In the genomic region with DNA sequence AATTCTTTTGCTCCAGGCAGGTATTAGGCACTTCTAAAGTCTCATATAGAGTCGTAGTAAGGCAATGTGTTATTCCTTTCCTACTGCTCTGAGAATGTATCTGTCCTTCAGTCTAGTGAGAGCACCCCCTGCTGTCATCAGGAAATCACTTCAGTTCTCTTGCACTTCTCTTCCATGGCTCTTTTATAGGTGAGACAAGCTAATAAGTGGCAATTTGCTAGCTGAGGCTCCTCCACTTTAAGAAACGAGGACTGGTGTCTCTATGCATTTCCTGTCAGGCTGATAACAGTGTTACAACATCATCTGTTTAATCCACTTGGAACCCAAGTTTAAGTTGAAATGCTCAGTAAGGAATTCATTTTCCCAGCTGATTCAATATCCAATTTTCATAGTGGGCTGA, we compare ENCODE assay signal across 9 cellular contexts.
DNase-seq lines count a peak whose midpoint lies in the region; ATAC-seq and TF ChIP-seq lines count a peak whose summit lies in the region.
"Had no signal": no experiment of that assay in that cellular context is flagged by ENCODE, and none has a peak within 500 bp of the region (broad histone marks: within the 10 kb centered on the region; RNA-seq: fewer than 3 reads in every experiment).

No MANE protein-coding gene starts in this region.

- no peaks in the 10 kb centered on the region for H3K4me1 Mint-ChIP-seq in T-helper 17 cell
- H3K4me1 Mint-ChIP-seq in naive thymus-derived CD8-positive, alpha-beta T cell: no peaks in the 10 kb centered on the region

- no peaks in the 10 kb centered on the region for H3K27me3 ChIP-seq in aorta (ENCODE audit: control insufficient read depth in 1 of 2, insufficient read depth in 2 of 2, low read length in 1 of 2)

- peaks cover 10% of the 10 kb centered on the region for H3K27me3 Mint-ChIP-seq in T-helper 17 cell
- H3K27me3 Mint-ChIP-seq in naive thymus-derived CD8-positive, alpha-beta T cell: no peaks in the 10 kb centered on the region

- no peaks in the 10 kb centered on the region for H3K4me1 ChIP-seq in aorta (ENCODE audit: control insufficient read depth in 1 of 2, insufficient read depth in 2 of 2, low read length in 2 of 2)

- no peak overlapping the region for H3K27ac ChIP-seq in aorta (ENCODE audit: low read depth in 1 of 2, low read length in 2 of 2)
- H3K27ac ChIP-seq: skin epidermis had no signal

- 22 to 25% methylated on average over 2 of the region's 2 CpGs for WGBS in aorta, 2 donors

- DNase-seq in ELF-1 (ENCODE audit: low read depth, low spot score) (peak; percentile 8), T-helper 17 cell (no peak), iPS-NIHi11 (ENCODE audit: low spot score) (peak; percentile 41), NCI-H2081 treated with DMSO at 0.1 percent for 48 hours (lab: John Stamatoyannopoulos, UW) (no peak), aorta (no peak)
- DNase-seq in naive thymus-derived CD8-positive, alpha-beta T cell: no peak

- ATAC-seq in GM21381 (IDR thresholded peaks at IDR 0.05; ENCODE audit: unreplicated experiment) (peak; percentile 64), T-helper 17 cell (peak; percentile 50), aorta (ENCODE audit: low FRiP score) (no peak)
- no peak for ATAC-seq in naive thymus-derived CD8-positive, alpha-beta T cell

- TF ChIP-seq EP300 in Ishikawa (IDR thresholded peaks at IDR 0.05; ENCODE audit: borderline replicate concordance): no peak

- H3K9me3 ChIP-seq in T-helper 17 cell (ENCODE audit: control insufficient read depth, low read length, poor library complexity, severe bottlenecking) (no peaks in the 10 kb centered on the region), aorta (ENCODE audit: control insufficient read depth, low read length) (no peaks in the 10 kb centered on the region)

- H3K27ac Mint-ChIP-seq in T-helper 17 cell: no peak overlapping the region
- no peak overlapping the region for H3K27ac Mint-ChIP-seq in naive thymus-derived CD8-positive, alpha-beta T cell

- intact Hi-C loops in aorta (cut with DNase I): no loop called here

- no peak overlapping the region for H3K4me3 Mint-ChIP-seq in T-helper 17 cell
- H3K4me3 Mint-ChIP-seq in naive thymus-derived CD8-positive, alpha-beta T cell: no peak overlapping the region

- H3K9me3 Mint-ChIP-seq in naive thymus-derived CD8-positive, alpha-beta T cell: no peaks in the 10 kb centered on the region

- no peaks in the 10 kb centered on the region for H3K36me3 Mint-ChIP-seq in T-helper 17 cell (ENCODE audit: low read depth)
- no peaks in the 10 kb centered on the region for H3K36me3 Mint-ChIP-seq in naive thymus-derived CD8-positive, alpha-beta T cell

- TF ChIP-seq RAD21 in Ishikawa (IDR thresholded peaks at IDR 0.05; ENCODE audit: low read depth): peak; percentile 28; the same call in 1 of the 2 replicates

- POLR2A ChIA-PET in naive thymus-derived CD8-positive, alpha-beta T cell (lab: Charles Lee): no interaction called here

- H3K4me3 ChIP-seq in aorta (ENCODE audit: low read length in 2 of 2): no peak overlapping the region
- H3K4me3 ChIP-seq: skin epidermis had no signal

- no peaks in the 10 kb centered on the region for H3K36me3 ChIP-seq in aorta (ENCODE audit: control insufficient read depth in 1 of 2, insufficient read depth in 2 of 2, low read length in 1 of 2)

TF ChIP-seq in Ishikawa, 13 proteins besides CTCF, POLR2A, EP300 and RAD21:
- TF ChIP-seq CEBPB (IDR thresholded peaks at IDR 0.05): no peak
- no peak for TF ChIP-seq YY1 (IDR thresholded peaks at IDR 0.05; ENCODE audit: low read depth)
- TF ChIP-seq NFIC (IDR thresholded peaks at IDR 0.05): no peak
- TF ChIP-seq, protein P1, sequence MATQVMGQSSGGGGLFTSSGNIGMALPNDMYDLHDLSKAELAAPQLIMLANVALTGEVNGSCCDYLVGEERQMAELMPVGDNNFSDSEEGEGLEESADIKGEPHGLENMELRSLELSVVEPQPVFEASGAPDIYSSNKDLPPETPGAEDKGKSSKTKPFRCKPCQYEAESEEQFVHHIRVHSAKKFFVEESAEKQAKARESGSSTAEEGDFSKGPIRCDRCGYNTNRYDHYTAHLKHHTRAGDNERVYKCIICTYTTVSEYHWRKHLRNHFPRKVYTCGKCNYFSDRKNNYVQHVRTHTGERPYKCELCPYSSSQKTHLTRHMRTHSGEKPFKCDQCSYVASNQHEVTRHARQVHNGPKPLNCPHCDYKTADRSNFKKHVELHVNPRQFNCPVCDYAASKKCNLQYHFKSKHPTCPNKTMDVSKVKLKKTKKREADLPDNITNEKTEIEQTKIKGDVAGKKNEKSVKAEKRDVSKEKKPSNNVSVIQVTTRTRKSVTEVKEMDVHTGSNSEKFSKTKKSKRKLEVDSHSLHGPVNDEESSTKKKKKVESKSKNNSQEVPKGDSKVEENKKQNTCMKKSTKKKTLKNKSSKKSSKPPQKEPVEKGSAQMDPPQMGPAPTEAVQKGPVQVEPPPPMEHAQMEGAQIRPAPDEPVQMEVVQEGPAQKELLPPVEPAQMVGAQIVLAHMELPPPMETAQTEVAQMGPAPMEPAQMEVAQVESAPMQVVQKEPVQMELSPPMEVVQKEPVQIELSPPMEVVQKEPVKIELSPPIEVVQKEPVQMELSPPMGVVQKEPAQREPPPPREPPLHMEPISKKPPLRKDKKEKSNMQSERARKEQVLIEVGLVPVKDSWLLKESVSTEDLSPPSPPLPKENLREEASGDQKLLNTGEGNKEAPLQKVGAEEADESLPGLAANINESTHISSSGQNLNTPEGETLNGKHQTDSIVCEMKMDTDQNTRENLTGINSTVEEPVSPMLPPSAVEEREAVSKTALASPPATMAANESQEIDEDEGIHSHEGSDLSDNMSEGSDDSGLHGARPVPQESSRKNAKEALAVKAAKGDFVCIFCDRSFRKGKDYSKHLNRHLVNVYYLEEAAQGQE (IDR thresholded peaks at IDR 0.05; ENCODE audit: low read depth): no peak
- TF ChIP-seq TCF12 (IDR thresholded peaks at IDR 0.05; ENCODE audit: low read depth): no peak
- no peak for TF ChIP-seq TAF1 (IDR thresholded peaks at IDR 0.05; ENCODE audit: low read depth)
- TF ChIP-seq CREB1 (IDR thresholded peaks at IDR 0.05; ENCODE audit: low read depth): no peak
- TF ChIP-seq, protein P2, sequence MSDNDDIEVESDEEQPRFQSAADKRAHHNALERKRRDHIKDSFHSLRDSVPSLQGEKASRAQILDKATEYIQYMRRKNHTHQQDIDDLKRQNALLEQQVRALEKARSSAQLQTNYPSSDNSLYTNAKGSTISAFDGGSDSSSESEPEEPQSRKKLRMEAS (IDR thresholded peaks at IDR 0.05): no peak
- TF ChIP-seq, protein P3, sequence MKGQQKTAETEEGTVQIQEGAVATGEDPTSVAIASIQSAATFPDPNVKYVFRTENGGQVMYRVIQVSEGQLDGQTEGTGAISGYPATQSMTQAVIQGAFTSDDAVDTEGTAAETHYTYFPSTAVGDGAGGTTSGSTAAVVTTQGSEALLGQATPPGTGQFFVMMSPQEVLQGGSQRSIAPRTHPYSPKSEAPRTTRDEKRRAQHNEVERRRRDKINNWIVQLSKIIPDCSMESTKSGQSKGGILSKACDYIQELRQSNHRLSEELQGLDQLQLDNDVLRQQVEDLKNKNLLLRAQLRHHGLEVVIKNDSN (IDR thresholded peaks at IDR 0.05): no peak
- TF ChIP-seq ZBTB7A (IDR thresholded peaks at IDR 0.05; ENCODE audit: low read depth): no peak
- TF ChIP-seq TEAD4 (IDR thresholded peaks at IDR 0.05): no peak
- TF ChIP-seq EGR1 (IDR thresholded peaks at IDR 0.05): no peak
- TF ChIP-seq FOXM1 (IDR thresholded peaks at IDR 0.05; ENCODE audit: borderline replicate concordance, low read depth): no peak

Comparison
In these comparisons a context has a peak if more than half of its experiments do, and no peak if none do; other contexts are left out.
1. DNase-seq: peak in ELF-1 (single experiment) and iPS-NIHi11 (single experiment); none in T-helper 17 cell (0 of 3), NCI-H2081 treated with DMSO at 0.1 percent for 48 hours (single experiment), aorta (0 of 2) and naive thymus-derived CD8-positive, alpha-beta T cell (0 of 10).
2. ATAC-seq: peak in GM21381 (single experiment) and T-helper 17 cell (single experiment); none in aorta (single experiment) and naive thymus-derived CD8-positive, alpha-beta T cell (0 of 2).